In the genomic region with DNA sequence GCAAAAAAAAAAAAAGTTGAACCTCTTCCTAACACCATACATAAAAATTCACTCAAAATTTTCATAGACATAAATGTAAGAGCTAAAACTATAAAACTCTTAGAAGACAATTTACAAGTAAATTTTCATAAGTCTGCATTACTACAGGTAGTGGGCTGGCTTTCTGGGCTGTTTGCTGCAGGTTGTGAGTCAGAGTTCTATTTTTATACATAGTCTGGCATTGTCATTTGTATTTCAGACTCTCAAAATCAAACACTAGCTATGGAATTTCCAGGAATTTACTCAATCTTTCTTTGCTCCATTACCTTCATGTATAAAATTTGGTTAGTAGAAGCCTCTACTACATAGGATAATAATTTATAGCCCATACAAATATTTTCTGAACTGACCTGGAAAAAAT, we compare ENCODE assay signal across 18 cellular contexts.
A peak's percentile ranks its signal among the peaks of the same experiment; 100 is the strongest.
DNase-seq lines count a peak whose midpoint lies in the region; ATAC-seq, FAIRE-seq and TF ChIP-seq lines count a peak whose summit lies in the region.
"Had no signal": no experiment of that assay in that cellular context is flagged by ENCODE, and none has a peak within 500 bp of the region (broad histone marks: within the 10 kb centered on the region; RNA-seq: fewer than 3 reads in every experiment).

No MANE protein-coding gene starts in this region.

- H3K9me3 ChIP-seq in GM23248 (ENCODE audit: low read depth) (no peaks in the 10 kb centered on the region), adipocyte (ENCODE audit: control insufficient read depth, low read length) (no peaks in the 10 kb centered on the region), small intestine (ENCODE audit: control insufficient read depth, low read depth) (no peaks in the 10 kb centered on the region)
- H3K9me3 ChIP-seq: A549, Caco-2, Peyer's patch had no signal

- TF ChIP-seq CTCF in fibroblast of the aortic adventitia (IDR thresholded peaks at IDR 0.05; ENCODE audit: insufficient read depth, low read length), result no peak

- 0 out of 2 replicates have a peak, but pooled peaks cover 9% of the 10 kb centered on the region for H3K4me1 ChIP-seq in GM23248 (ENCODE audit: insufficient read depth)
- H3K4me1 ChIP-seq in adipocyte (ENCODE audit: control insufficient read depth, insufficient read depth, low read length), result no peaks in the 10 kb centered on the region
- no peaks in the 10 kb centered on the region for H3K4me1 ChIP-seq in small intestine (ENCODE audit: control insufficient read depth in 2 of 2, insufficient read depth in 1 of 2, low read depth in 1 of 2, low read length in 1 of 2)
- H3K4me1 ChIP-seq: A549, Caco-2, Peyer's patch had no signal

- H3K4me3 ChIP-seq in GM23248, result no peak overlapping the region
- no peak overlapping the region for H3K4me3 ChIP-seq in adipocyte (ENCODE audit: low read length)
- H3K4me3 ChIP-seq in fibroblast of the aortic adventitia (ENCODE audit: low read depth, low read length), result no peak overlapping the region
- no peak overlapping the region for H3K4me3 ChIP-seq in small intestine (ENCODE audit: low read depth in 1 of 2, low read length in 2 of 2)
- H3K4me3 ChIP-seq: A549, K562, Peyer's patch had no signal

- intact Hi-C loops in left cardiac atrium (cut with DNase I), result no loop called here

- no peaks in the 10 kb centered on the region for H3F3A ChIP-seq in GM23248 (ENCODE audit: insufficient read depth)

- H3K27ac ChIP-seq in GM23248, result no peak overlapping the region
- no peak overlapping the region for H3K27ac ChIP-seq in small intestine (ENCODE audit: low read depth in 1 of 2, low read length in 1 of 2)
- H3K27ac ChIP-seq: A549, HL-60, Peyer's patch had no signal

- H3K36me3 ChIP-seq in GM23248 (ENCODE audit: low read depth), result no peaks in the 10 kb centered on the region
- no peaks in the 10 kb centered on the region for H3K36me3 ChIP-seq in adipocyte (ENCODE audit: control insufficient read depth, insufficient read depth, low read length, severe bottlenecking)
- no peaks in the 10 kb centered on the region for H3K36me3 ChIP-seq in small intestine (ENCODE audit: control insufficient read depth in 2 of 2, insufficient read depth in 2 of 2, low read length in 2 of 2)
- H3K36me3 ChIP-seq: Peyer's patch had no signal

- H3K27me3 ChIP-seq in GM23248 (replicated peaks; ENCODE audit: insufficient read depth) (no peaks in the 10 kb centered on the region), adipocyte (replicated peaks; ENCODE audit: control insufficient read depth, insufficient read depth, low read length) (no peaks in the 10 kb centered on the region), small intestine (ENCODE audit: control insufficient read depth in 2 of 2, insufficient read depth in 2 of 2, low read length in 2 of 2) (no peaks in the 10 kb centered on the region)
- H3K27me3 ChIP-seq: Peyer's patch had no signal

- in situ Hi-C loops in GM23248 (cut with MboI), result no loop called here

- H3K79me2 ChIP-seq in GM23248 (ENCODE audit: insufficient read depth), result no peaks in the 10 kb centered on the region

- no peaks in the 10 kb centered on the region for H4K20me1 ChIP-seq in GM23248 (ENCODE audit: insufficient read depth)

- H3K9ac ChIP-seq in GM23248 (no peak overlapping the region), adipocyte (ENCODE audit: low read length) (no peak overlapping the region)

- no peak overlapping the region for H3K4me2 ChIP-seq in GM23248 (ENCODE audit: unreplicated experiment)
- H3K4me2 ChIP-seq: A549 had no signal

- FAIRE-seq in small intestine (lab: Jason Lieb, UNC), result no peak
- FAIRE-seq: A549, H1, K562 had no signal

- H2AFZ ChIP-seq in GM23248, result no peak overlapping the region

- ATAC-seq in left cardiac atrium, result no peak
- ATAC-seq: A549, K562 had no signal

- H3K9me2 ChIP-seq in GM23248 (ENCODE audit: insufficient read depth), result no peaks in the 10 kb centered on the region

- DNase-seq in GM23248 (peak; percentile 18), adipocyte (ENCODE audit: low read depth) (peak; percentile 36), fibroblast of the aortic adventitia (ENCODE audit: low read depth) (peak; percentile 39), renal cortical epithelial cell (ENCODE audit: low read depth) (peak; percentile 70), SKM-1 (lab: John Stamatoyannopoulos, UW; ENCODE audit: unreplicated experiment) (no peak), left cardiac atrium (no peak), small intestine (no peak)
- DNase-seq: Caco-2, DND-41, HFFc6, NCI-H1092 treated with DMSO at 0.1 percent for 48 hours, NCI-H1694 treated with DMSO at 0.1 percent for 48 hours, NCI-H446, Peyer's patch had no signal

Comparison
In these comparisons a context has a peak if more than half of its experiments do, and no peak if none do; other contexts are left out.
1. DNase-seq: peak in GM23248 (single experiment), adipocyte (single experiment), fibroblast of the aortic adventitia (single experiment) and renal cortical epithelial cell (single experiment); none in SKM-1 (single experiment), left cardiac atrium (single experiment) and small intestine (single experiment).